In the genomic region with DNA sequence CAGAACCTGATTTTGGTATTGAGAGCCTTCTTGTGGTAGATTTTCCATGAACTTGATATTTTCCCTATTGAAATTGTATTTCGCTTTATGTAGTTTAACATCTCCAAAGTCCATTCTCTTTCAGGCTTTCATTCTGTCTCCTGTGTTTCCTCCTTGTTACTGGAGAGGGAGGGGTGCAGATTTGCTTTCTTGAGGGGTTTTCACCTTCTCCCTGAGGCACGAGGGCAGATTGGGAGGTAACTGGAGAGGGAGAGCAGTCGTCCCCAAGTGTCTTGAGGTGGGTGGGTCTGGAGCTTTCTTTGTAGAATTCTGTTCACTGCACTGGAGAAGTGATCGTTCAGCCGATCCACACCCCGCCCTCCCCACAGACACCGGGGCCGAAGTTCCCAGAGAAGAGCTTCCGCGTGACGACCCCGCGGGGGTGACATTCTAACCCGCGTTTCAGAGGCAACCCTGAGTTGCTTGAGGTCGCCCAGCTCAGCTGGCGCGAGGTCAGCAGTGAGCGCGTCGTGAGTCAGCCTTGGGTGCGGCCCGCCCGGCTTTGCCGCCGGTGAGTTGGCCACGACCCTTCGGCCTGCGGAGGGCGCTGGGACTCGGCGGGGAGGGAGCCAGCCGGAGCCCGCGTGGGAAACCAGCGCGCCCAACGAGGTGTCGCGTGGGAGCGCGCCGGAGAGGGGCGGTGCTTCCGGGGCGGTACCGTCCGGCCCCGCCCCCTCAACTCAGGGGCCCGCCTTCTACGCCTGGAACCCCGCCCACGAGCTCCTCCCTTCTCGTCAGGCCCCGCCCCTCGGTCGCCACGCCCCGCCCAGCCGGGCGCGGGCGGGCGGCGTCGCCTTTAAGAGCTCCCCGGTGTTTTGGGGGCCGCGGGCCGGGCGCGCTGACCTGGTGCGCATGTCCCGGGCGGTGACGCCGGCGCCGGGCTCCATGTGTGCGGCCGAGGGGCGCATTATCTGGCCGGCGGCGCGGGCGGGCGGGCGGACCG, we compare ENCODE assay signal across 1 cellular context.
TF ChIP-seq lines count a peak whose summit lies in the region.

Gene GATAD2A, plus strand, starts transcription at position 797 of the 982 bp plus-strand sequence. CDS start 59,671 bp downstream, outside the sequence.

TF ChIP-seq in K562, 482 proteins besides CTCF, POLR2A, EP300 and RAD21 (continued from another document and continues in another):
- TF ChIP-seq ZNF395 (CRISPR knock-in tag; IDR thresholded peaks at IDR 0.05): peak; percentile 96
- no peak for TF ChIP-seq HEY1 (CRISPR knock-in tag; IDR thresholded peaks at IDR 0.05; ENCODE audit: borderline replicate concordance)
- TF ChIP-seq ZNF592 (IDR thresholded peaks at IDR 0.05): peak; percentile 94
- TF ChIP-seq ZNF224 (CRISPR knock-in tag; IDR thresholded peaks at IDR 0.05): no peak
- peak in 1 of 2 experiments; percentile 84; a peak in 2 of 4 replicates for TF ChIP-seq ZNF639 (CRISPR knock-in tag; conservative IDR thresholded peaks at IDR 0.05 in 1 of 2, IDR thresholded peaks at IDR 0.05 in 1 of 2)
- TF ChIP-seq PHF20 (IDR thresholded peaks at IDR 0.05; ENCODE audit: partially characterized antibody): no peak
- TF ChIP-seq CHD4 (IDR thresholded peaks at IDR 0.05; ENCODE audit: insufficient read depth, insufficient replicate concordance, low read depth, low read length, poor library complexity, severe bottlenecking): peak; percentile 44
- TF ChIP-seq, protein P1, sequence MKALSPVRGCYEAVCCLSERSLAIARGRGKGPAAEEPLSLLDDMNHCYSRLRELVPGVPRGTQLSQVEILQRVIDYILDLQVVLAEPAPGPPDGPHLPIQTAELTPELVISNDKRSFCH (CRISPR knock-in tag; IDR thresholded peaks at IDR 0.05): no peak
- TF ChIP-seq, protein P1 (tag; IDR thresholded peaks at IDR 0.05): peak; percentile 91
- no peak for TF ChIP-seq ZNF778 (CRISPR knock-in tag; IDR thresholded peaks at IDR 0.05)
- TF ChIP-seq HCFC1 (IDR thresholded peaks at IDR 0.05; ENCODE audit: low read depth, low read length): peak; percentile 54; the same call in 1 of the 2 replicates
- TF ChIP-seq HDAC8 (tag; IDR thresholded peaks at IDR 0.05): peak; percentile 72; the same call in 1 of the 2 replicates
- peak; percentile 76 for TF ChIP-seq SMARCA4 (IDR thresholded peaks at IDR 0.05)
- TF ChIP-seq USF1 (CRISPR knock-in tag; IDR thresholded peaks at IDR 0.05): peak; percentile 61; the same call in 1 of the 2 replicates
- TF ChIP-seq MTA2 (IDR thresholded peaks at IDR 0.05; ENCODE audit: low read depth): peak; percentile 75
- TF ChIP-seq PURB (CRISPR knock-in tag; IDR thresholded peaks at IDR 0.05; ENCODE audit: low read depth): no peak
- peak; percentile 100 for TF ChIP-seq GATAD2B (IDR thresholded peaks at IDR 0.05; ENCODE audit: borderline replicate concordance)
- no peak for TF ChIP-seq HIVEP1 (CRISPR knock-in tag; IDR thresholded peaks at IDR 0.05)
- peak in 1 of 2 experiments; percentile 46; a peak in 1 of 4 replicates for TF ChIP-seq TBL1XR1 (IDR thresholded peaks at IDR 0.05; ENCODE audit: low read length in 2 of 2)
- no peak for TF ChIP-seq ZNF274 (IDR thresholded peaks at IDR 0.05; ENCODE audit: borderline replicate concordance, low read depth, low read length)
- TF ChIP-seq, protein P2, sequence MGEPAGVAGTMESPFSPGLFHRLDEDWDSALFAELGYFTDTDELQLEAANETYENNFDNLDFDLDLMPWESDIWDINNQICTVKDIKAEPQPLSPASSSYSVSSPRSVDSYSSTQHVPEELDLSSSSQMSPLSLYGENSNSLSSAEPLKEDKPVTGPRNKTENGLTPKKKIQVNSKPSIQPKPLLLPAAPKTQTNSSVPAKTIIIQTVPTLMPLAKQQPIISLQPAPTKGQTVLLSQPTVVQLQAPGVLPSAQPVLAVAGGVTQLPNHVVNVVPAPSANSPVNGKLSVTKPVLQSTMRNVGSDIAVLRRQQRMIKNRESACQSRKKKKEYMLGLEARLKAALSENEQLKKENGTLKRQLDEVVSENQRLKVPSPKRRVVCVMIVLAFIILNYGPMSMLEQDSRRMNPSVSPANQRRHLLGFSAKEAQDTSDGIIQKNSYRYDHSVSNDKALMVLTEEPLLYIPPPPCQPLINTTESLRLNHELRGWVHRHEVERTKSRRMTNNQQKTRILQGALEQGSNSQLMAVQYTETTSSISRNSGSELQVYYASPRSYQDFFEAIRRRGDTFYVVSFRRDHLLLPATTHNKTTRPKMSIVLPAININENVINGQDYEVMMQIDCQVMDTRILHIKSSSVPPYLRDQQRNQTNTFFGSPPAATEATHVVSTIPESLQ (CRISPR knock-in tag; IDR thresholded peaks at IDR 0.05): peak; percentile 99; the same call in 1 of the 2 replicates
- no peak; the same call in 1 of the 2 replicates for TF ChIP-seq ERF (CRISPR knock-in tag; IDR thresholded peaks at IDR 0.05)
- TF ChIP-seq ZNF644 (tag; IDR thresholded peaks at IDR 0.05; ENCODE audit: low read depth): no peak
- TF ChIP-seq CREM (IDR thresholded peaks at IDR 0.05; ENCODE audit: low read depth): peak; percentile 95
- TF ChIP-seq KLF1 (tag; IDR thresholded peaks at IDR 0.05): peak; percentile 99
- no peak for TF ChIP-seq ZNF23 (CRISPR knock-in tag; IDR thresholded peaks at IDR 0.05)
- TF ChIP-seq RBM17 (IDR thresholded peaks at IDR 0.05; ENCODE audit: borderline replicate concordance, low read depth, low read length): no peak
- peak in 1 of 2 experiments; percentile 77; a peak in 2 of 4 replicates for TF ChIP-seq SRF (CRISPR knock-in tag; IDR thresholded peaks at IDR 0.05)
- no peak for TF ChIP-seq MEF2A (IDR thresholded peaks at IDR 0.05; ENCODE audit: control insufficient read depth, low read depth, low read length)
- no peak for TF ChIP-seq EHMT2 (IDR thresholded peaks at IDR 0.05)
- peak; percentile 42; the same call in 1 of the 2 replicates for TF ChIP-seq ZBTB17 (CRISPR knock-in tag; IDR thresholded peaks at IDR 0.05)
- no peak for TF ChIP-seq ESRRB (CRISPR knock-in tag; IDR thresholded peaks at IDR 0.05; ENCODE audit: borderline replicate concordance)
- TF ChIP-seq, protein P3, sequence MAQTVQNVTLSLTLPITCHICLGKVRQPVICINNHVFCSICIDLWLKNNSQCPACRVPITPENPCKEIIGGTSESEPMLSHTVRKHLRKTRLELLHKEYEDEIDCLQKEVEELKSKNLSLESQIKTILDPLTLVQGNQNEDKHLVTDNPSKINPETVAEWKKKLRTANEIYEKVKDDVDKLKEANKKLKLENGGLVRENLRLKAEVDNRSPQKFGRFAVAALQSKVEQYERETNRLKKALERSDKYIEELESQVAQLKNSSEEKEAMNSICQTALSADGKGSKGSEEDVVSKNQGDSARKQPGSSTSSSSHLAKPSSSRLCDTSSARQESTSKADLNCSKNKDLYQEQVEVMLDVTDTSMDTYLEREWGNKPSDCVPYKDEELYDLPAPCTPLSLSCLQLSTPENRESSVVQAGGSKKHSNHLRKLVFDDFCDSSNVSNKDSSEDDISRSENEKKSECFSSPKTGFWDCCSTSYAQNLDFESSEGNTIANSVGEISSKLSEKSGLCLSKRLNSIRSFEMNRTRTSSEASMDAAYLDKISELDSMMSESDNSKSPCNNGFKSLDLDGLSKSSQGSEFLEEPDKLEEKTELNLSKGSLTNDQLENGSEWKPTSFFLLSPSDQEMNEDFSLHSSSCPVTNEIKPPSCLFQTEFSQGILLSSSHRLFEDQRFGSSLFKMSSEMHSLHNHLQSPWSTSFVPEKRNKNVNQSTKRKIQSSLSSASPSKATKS (CRISPR knock-in tag; IDR thresholded peaks at IDR 0.05): no peak
- peak; percentile 31; the same call in 1 of the 2 replicates for TF ChIP-seq ZNF431 (CRISPR knock-in tag; IDR thresholded peaks at IDR 0.05)
- TF ChIP-seq, protein P4, sequence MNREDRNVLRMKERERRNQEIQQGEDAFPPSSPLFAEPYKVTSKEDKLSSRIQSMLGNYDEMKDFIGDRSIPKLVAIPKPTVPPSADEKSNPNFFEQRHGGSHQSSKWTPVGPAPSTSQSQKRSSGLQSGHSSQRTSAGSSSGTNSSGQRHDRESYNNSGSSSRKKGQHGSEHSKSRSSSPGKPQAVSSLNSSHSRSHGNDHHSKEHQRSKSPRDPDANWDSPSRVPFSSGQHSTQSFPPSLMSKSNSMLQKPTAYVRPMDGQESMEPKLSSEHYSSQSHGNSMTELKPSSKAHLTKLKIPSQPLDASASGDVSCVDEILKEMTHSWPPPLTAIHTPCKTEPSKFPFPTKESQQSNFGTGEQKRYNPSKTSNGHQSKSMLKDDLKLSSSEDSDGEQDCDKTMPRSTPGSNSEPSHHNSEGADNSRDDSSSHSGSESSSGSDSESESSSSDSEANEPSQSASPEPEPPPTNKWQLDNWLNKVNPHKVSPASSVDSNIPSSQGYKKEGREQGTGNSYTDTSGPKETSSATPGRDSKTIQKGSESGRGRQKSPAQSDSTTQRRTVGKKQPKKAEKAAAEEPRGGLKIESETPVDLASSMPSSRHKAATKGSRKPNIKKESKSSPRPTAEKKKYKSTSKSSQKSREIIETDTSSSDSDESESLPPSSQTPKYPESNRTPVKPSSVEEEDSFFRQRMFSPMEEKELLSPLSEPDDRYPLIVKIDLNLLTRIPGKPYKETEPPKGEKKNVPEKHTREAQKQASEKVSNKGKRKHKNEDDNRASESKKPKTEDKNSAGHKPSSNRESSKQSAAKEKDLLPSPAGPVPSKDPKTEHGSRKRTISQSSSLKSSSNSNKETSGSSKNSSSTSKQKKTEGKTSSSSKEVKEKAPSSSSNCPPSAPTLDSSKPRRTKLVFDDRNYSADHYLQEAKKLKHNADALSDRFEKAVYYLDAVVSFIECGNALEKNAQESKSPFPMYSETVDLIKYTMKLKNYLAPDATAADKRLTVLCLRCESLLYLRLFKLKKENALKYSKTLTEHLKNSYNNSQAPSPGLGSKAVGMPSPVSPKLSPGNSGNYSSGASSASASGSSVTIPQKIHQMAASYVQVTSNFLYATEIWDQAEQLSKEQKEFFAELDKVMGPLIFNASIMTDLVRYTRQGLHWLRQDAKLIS (CRISPR knock-in tag; IDR thresholded peaks at IDR 0.05): peak; percentile 89
- TF ChIP-seq, protein P5, sequence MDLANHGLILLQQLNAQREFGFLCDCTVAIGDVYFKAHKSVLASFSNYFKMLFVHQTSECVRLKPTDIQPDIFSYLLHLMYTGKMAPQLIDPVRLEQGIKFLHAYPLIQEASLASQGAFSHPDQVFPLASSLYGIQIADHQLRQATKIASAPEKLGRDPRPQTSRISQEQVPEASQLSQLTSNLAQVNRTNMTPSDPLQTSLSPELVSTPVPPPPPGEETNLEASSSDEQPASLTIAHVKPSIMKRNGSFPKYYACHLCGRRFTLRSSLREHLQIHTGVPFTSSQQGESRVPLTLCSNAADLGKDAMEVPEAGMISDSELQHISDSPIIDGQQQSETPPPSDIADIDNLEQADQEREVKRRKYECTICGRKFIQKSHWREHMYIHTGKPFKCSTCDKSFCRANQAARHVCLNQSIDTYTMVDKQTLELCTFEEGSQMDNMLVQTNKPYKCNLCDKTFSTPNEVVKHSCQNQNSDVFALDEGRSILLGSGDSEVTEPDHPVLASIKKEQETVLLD (IDR thresholded peaks at IDR 0.05): peak; percentile 93
- TF ChIP-seq CHD1 (IDR thresholded peaks at IDR 0.05; ENCODE audit: low read length): no peak
- TF ChIP-seq NFE2 (IDR thresholded peaks at IDR 0.05; ENCODE audit: low read depth): peak; percentile 77
- TF ChIP-seq TRIM24 (IDR thresholded peaks at IDR 0.05): peak in 1 of 2 experiments; percentile 48; a peak in 1 of 4 replicates
- no peak for TF ChIP-seq ZNF57 (CRISPR knock-in tag; IDR thresholded peaks at IDR 0.05)
